Comparison of ENCODE assay signal across 37 cellular contexts in the genomic region with DNA sequence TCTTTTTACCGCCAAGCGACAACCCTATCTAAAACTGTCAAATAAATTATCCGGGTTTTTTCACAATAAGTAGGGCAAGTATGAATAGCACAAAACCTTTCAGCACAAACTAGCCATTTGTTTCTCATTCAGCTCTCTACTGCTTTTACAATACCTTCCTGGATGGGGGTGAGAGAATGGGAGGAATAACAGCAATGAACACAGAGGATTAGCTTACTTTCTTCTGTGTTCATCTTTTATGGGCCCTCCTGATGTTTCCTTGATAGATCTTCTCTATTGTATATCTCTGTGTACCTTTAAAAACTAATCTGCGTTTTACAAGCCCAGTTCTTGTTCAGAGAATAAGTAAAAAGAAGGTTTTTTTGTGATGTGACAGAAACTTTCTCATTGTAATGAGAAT. TPM values are rescaled to one million over a fixed set of nuclear protein-coding genes. Genes with fewer than 3 reads are reported as not detected.
"Had no signal": no experiment of that assay in that cellular context is flagged by ENCODE, and none has a peak within 500 bp of the region (broad histone marks: within the 10 kb centered on the region; RNA-seq: fewer than 3 reads in every experiment).

No MANE protein-coding gene starts in this region.

- H3K36me3 ChIP-seq: brain microvascular endothelial cell, esophagus muscularis mucosa, gastrocnemius medialis, heart left ventricle, WERI-Rb-1 had no signal

- DNase-seq: activated CD4-positive, alpha-beta memory T cell treated with anti-CD3 and anti-CD28 coated beads for 36 hours; activated CD4-positive, alpha-beta T cell treated with anti-CD3 and anti-CD28 coated beads for 36 hours; activated CD4-positive, alpha-beta T cell treated with anti-CD3 and anti-CD28 coated beads, Interleukin-2, amount 10 ng/mL, durations not matched to agents 24 days and 14 days; activated CD4-positive, CD25-positive, alpha-beta regulatory T cell; activated CD4-positive, CD25-positive, alpha-beta regulatory T cell treated with anti-CD3 and anti-CD28 coated beads, Interleukin-2, amount 50 U/mL, for 72 hours; activated CD8-positive, alpha-beta memory T cell treated with anti-CD3 and anti-CD28 coated beads, Interleukin-2, amount 10 ng/mL, durations not matched to agents 7 days and 5 days; activated CD8-positive, alpha-beta memory T cell treated with anti-CD3 and anti-CD28 coated beads, Interleukin-2, amount 50 U/mL, for 4 hours; activated CD8-positive, alpha-beta T cell treated with anti-CD3 and anti-CD28 coated beads, Interleukin-2, amount 10 ng/mL, durations not matched to agents 7 days and 5 days; activated gamma-delta T cell; activated naive CD4-positive, alpha-beta T cell treated with anti-CD3 and anti-CD28 coated beads, Interleukin-2, amount 50 U/mL, for 16 hours; activated naive CD4-positive, alpha-beta T cell treated with Interleukin-2 at 50 U/mL for 16 hours; activated T-cell treated with anti-CD3 and anti-CD28 coated beads, Interleukin-2, amount 50 U/mL, for 1 hour; activated T-cell treated with anti-CD3 and anti-CD28 coated beads, Interleukin-2, amount 50 U/mL, for 72 hours; amniotic stem cell; anterior cingulate cortex; brain microvascular endothelial cell; dorsolateral prefrontal cortex; effector memory CD4-positive, alpha-beta T cell; endodermal cell; erythroblast; foreskin keratinocyte; gastrocnemius medialis; glutamatergic neuron; heart left ventricle; T-helper 17 cell; T1000; WERI-Rb-1 had no signal

- H3K4me1 Mint-ChIP-seq: activated CD4-positive, alpha-beta T cell treated with anti-CD3 and anti-CD28 coated beads for 36 hours; activated CD4-positive, alpha-beta T cell treated with anti-CD3 and anti-CD28 coated beads, Interleukin-2, amount 10 ng/mL, durations not matched to agents 24 days and 14 days; activated CD8-positive, alpha-beta memory T cell treated with anti-CD3 and anti-CD28 coated beads, Interleukin-2, amount 10 ng/mL, durations not matched to agents 7 days and 5 days; central memory CD8-positive, alpha-beta T cell; T-helper 17 cell had no signal

- H3K4me3 Mint-ChIP-seq: activated CD4-positive, alpha-beta memory T cell treated with anti-CD3 and anti-CD28 coated beads for 36 hours; activated CD4-positive, alpha-beta T cell treated with anti-CD3 and anti-CD28 coated beads for 36 hours; activated CD4-positive, alpha-beta T cell treated with anti-CD3 and anti-CD28 coated beads, Interleukin-2, amount 10 ng/mL, durations not matched to agents 24 days and 14 days; activated CD8-positive, alpha-beta memory T cell treated with anti-CD3 and anti-CD28 coated beads, Interleukin-2, amount 10 ng/mL, durations not matched to agents 7 days and 5 days; activated CD8-positive, alpha-beta T cell treated with anti-CD3 and anti-CD28 coated beads, Interleukin-2, amount 10 ng/mL, durations not matched to agents 7 days and 5 days; activated naive CD8-positive, alpha-beta T cell; activated T-cell treated with anti-CD3 and anti-CD28 coated beads, Interleukin-2, amount 50 U/mL, for 72 hours; central memory CD8-positive, alpha-beta T cell; dendritic cell treated with granulocyte-macrophage colony-stimulating factor and Interleukin-4, amounts not matched to agents 40 ng/mL and 50 ng/mL, for 4 days; endodermal cell; T-helper 17 cell; T-helper 2 cell treated with Interferon-gamma antibody and Interleukin-4, amounts not matched to agents 5 μg/mL and 100 μg/mL, for 36 hours had no signal

- H3K27ac Mint-ChIP-seq: activated CD4-positive, alpha-beta memory T cell treated with anti-CD3 and anti-CD28 coated beads for 36 hours; activated CD4-positive, alpha-beta T cell treated with anti-CD3 and anti-CD28 coated beads for 36 hours; activated CD4-positive, alpha-beta T cell treated with anti-CD3 and anti-CD28 coated beads, Interleukin-2, amount 10 ng/mL, durations not matched to agents 24 days and 14 days; activated CD8-positive, alpha-beta memory T cell treated with anti-CD3 and anti-CD28 coated beads, Interleukin-2, amount 10 ng/mL, durations not matched to agents 7 days and 5 days; activated CD8-positive, alpha-beta T cell treated with anti-CD3 and anti-CD28 coated beads, Interleukin-2, amount 10 ng/mL, durations not matched to agents 7 days and 5 days; activated naive CD8-positive, alpha-beta T cell; activated T-cell treated with anti-CD3 and anti-CD28 coated beads, Interleukin-2, amount 50 U/mL, for 72 hours; dendritic cell treated with granulocyte-macrophage colony-stimulating factor and Interleukin-4, amounts not matched to agents 40 ng/mL and 50 ng/mL, for 4 days; endodermal cell; T-helper 17 cell; T-helper 2 cell treated with Interferon-gamma antibody and Interleukin-4, amounts not matched to agents 5 μg/mL and 100 μg/mL, for 36 hours had no signal

- H3K36me3 Mint-ChIP-seq: activated CD4-positive, alpha-beta memory T cell treated with anti-CD3 and anti-CD28 coated beads for 36 hours; activated CD8-positive, alpha-beta memory T cell treated with anti-CD3 and anti-CD28 coated beads, Interleukin-2, amount 10 ng/mL, durations not matched to agents 7 days and 5 days; activated naive CD8-positive, alpha-beta T cell had no signal

- H3K4me1 ChIP-seq: esophagus muscularis mucosa, foreskin keratinocyte, gastrocnemius medialis, heart left ventricle had no signal

- H3K27ac ChIP-seq: brain microvascular endothelial cell, coronary artery, dorsolateral prefrontal cortex, esophagus muscularis mucosa, foreskin keratinocyte, gastrocnemius medialis, heart left ventricle, WERI-Rb-1 had no signal

- ATAC-seq: activated CD4-positive, alpha-beta T cell treated with anti-CD3 and anti-CD28 coated beads for 36 hours; activated CD8-positive, alpha-beta memory T cell treated with anti-CD3 and anti-CD28 coated beads, Interleukin-2, amount 10 ng/mL, durations not matched to agents 7 days and 5 days; activated CD8-positive, alpha-beta T cell treated with anti-CD3 and anti-CD28 coated beads, Interleukin-2, amount 10 ng/mL, durations not matched to agents 7 days and 5 days; activated T-cell treated with anti-CD3 and anti-CD28 coated beads, Interleukin-2, amount 50 U/mL, for 72 hours; foreskin keratinocyte; gastrocnemius medialis; heart left ventricle; T-helper 17 cell had no signal

- H3K4me3 ChIP-seq: coronary artery, dorsolateral prefrontal cortex, esophagus muscularis mucosa, gastrocnemius medialis, heart left ventricle had no signal

- H3K27me3 ChIP-seq: brain microvascular endothelial cell, foreskin keratinocyte, gastrocnemius medialis, heart left ventricle had no signal

- H3K9me3 Mint-ChIP-seq: activated CD4-positive, alpha-beta memory T cell treated with anti-CD3 and anti-CD28 coated beads for 36 hours; activated CD4-positive, alpha-beta T cell treated with anti-CD3 and anti-CD28 coated beads, Interleukin-2, amount 10 ng/mL, durations not matched to agents 24 days and 14 days; activated T-cell treated with anti-CD3 and anti-CD28 coated beads, Interleukin-2, amount 50 U/mL, for 72 hours; central memory CD8-positive, alpha-beta T cell; dendritic cell treated with granulocyte-macrophage colony-stimulating factor and Interleukin-4, amounts not matched to agents 40 ng/mL and 50 ng/mL, for 4 days; endodermal cell; T-helper 2 cell treated with Interferon-gamma antibody and Interleukin-4, amounts not matched to agents 5 μg/mL and 100 μg/mL, for 36 hours had no signal

- H3K9me3 ChIP-seq: esophagus muscularis mucosa, gastrocnemius medialis, heart left ventricle had no signal

- H3K27me3 Mint-ChIP-seq: dendritic cell treated with granulocyte-macrophage colony-stimulating factor and Interleukin-4, amounts not matched to agents 40 ng/mL and 50 ng/mL, for 4 days had no signal

RNA-seq across cellular contexts. Expression of gene APELA, which starts 55.3 kb away (rescaled TPM):
- total RNA-seq: activated CD4-positive, alpha-beta memory T cell treated with anti-CD3 and anti-CD28 coated beads for 36 hours; activated CD4-positive, alpha-beta T cell treated with anti-CD3 and anti-CD28 coated beads for 36 hours; activated CD4-positive, alpha-beta T cell treated with anti-CD3 and anti-CD28 coated beads, Interleukin-2, amount 10 ng/mL, durations not matched to agents 24 days and 14 days; activated CD8-positive, alpha-beta memory T cell treated with anti-CD3 and anti-CD28 coated beads for 36 hours; activated CD8-positive, alpha-beta memory T cell treated with anti-CD3 and anti-CD28 coated beads, Interleukin-2, amount 10 ng/mL, durations not matched to agents 7 days and 5 days; activated CD8-positive, alpha-beta T cell treated with anti-CD3 and anti-CD28 coated beads, Interleukin-2, amount 10 ng/mL, durations not matched to agents 7 days and 5 days; activated T-cell treated with anti-CD3 and anti-CD28 coated beads, Interleukin-2, amount 50 U/mL, for 72 hours; bronchial epithelial cell; cardiac septum; esophagus muscularis mucosa; foreskin keratinocyte; gastrocnemius medialis; heart left ventricle; T-helper 17 cell had no signal
- polyA plus RNA-seq: adipose tissue, foreskin keratinocyte, heart left ventricle had no signal
